Comparison of ENCODE assay signal across 12 cellular contexts in the genomic region with DNA sequence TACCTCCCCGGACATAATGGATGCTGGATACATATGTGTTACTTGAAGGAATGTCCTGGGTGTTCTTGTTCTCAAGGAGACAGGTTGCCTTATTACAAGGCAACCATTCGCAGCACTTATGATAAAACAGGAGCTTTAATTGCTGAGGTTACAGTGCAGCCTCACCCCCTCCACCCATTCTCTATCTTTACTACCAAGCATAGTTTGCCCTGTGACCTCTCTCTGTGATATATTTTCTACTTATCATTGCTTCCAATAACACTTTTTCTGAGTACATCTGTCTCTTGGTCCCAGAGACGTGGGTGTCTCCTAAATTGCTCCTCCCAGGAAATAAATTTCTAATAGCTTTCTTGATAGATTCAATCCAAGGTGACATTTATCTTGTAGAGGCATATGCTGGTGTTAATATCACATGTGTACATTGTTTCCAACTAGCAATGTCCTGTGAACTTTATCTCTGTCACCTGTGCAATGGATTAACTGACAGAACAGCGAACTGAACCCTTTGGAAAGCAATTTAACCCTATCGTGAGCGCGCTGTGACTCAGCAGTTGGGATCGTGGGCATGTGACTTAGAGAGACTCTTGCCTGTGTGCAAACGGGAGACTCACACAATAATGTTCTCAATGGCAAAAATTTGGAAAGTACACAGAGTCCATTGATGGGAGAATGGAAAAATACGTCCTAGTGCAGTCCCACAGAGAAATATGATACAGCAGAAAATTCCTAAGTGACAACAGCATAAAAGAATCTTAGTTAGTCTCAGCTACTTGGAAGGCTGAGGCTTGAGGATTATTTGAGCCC. TPM values are rescaled to one million over a fixed set of nuclear protein-coding genes. Genes with fewer than 3 reads are reported as not detected.
DNase-seq lines count a peak whose midpoint lies in the region; ATAC-seq, FAIRE-seq and TF ChIP-seq lines count a peak whose summit lies in the region.
"Had no signal": no experiment of that assay in that cellular context is flagged by ENCODE, and none has a peak within 500 bp of the region (broad histone marks: within the 10 kb centered on the region; RNA-seq: fewer than 3 reads in every experiment).

No MANE protein-coding gene starts in this region.

- H4K12ac ChIP-seq in trophoblast cell (ENCODE audit: low read depth, low read length) = no peak overlapping the region

- CTCF ChIA-PET in PC-9 (lab: Charles Lee) = interaction anchor here (0.5 kb wide), 1 partner anchor 10 kb away, joined by 5 read pairs; no protein-coding TSS in a partner anchor
- CTCF ChIA-PET in activated CD8-positive, alpha-beta memory T cell treated with anti-CD3 and anti-CD28 coated beads, Interleukin-2, amount 10 ng/mL, durations not matched to agents 7 days and 5 days (lab: Charles Lee) = interaction anchor here (0.6 to 5.3 kb wide), 4 partner anchors 9 to 26 kb away, joined by 3 to 33 read pairs (median 4); no protein-coding TSS in a partner anchor

- H3K9me2 ChIP-seq in PC-9 (ENCODE audit: insufficient read depth) = no peaks in the 10 kb centered on the region

- H3K9ac ChIP-seq in trophoblast cell (ENCODE audit: low read length) = no peak overlapping the region

- WGBS in trophoblast cell (ENCODE audit: extremely low coverage, insufficient coverage, insufficient read length) = no CpG with 5 or more reads among the region's 10 CpGs

- no peaks in the 10 kb centered on the region for H3K9me3 Mint-ChIP-seq in activated CD8-positive, alpha-beta memory T cell treated with anti-CD3 and anti-CD28 coated beads, Interleukin-2, amount 10 ng/mL, durations not matched to agents 7 days and 5 days (ENCODE audit: low read depth)

- no peak for FAIRE-seq in GM12891 (lab: Jason Lieb, UNC)

- no peaks in the 10 kb centered on the region for H4K20me1 ChIP-seq in PC-9 (ENCODE audit: insufficient read depth)

- H3K27ac Mint-ChIP-seq in activated CD8-positive, alpha-beta memory T cell treated with anti-CD3 and anti-CD28 coated beads, Interleukin-2, amount 10 ng/mL, durations not matched to agents 7 days and 5 days = no peak overlapping the region

- H3F3A ChIP-seq in PC-9 (ENCODE audit: insufficient read depth, low read depth) = peaks cover 34% of the 10 kb centered on the region

- H4K91ac ChIP-seq in trophoblast cell (ENCODE audit: low read depth, low read length) = peak overlapping the region; percentile 43

- H3K27ac ChIP-seq in PC-9 (peak overlapping the region; percentile 99), trophoblast cell (ENCODE audit: low read depth, low read length) (no peak overlapping the region)

- H3K4me1 ChIP-seq in PC-9 (replicated peaks; ENCODE audit: insufficient read depth) (peaks cover 25% of the 10 kb centered on the region), trophoblast cell (ENCODE audit: control insufficient read depth in 1 of 2, insufficient read depth in 2 of 2, low read length in 2 of 2) (peaks cover 2 to 3% of the 10 kb centered on the region in 2 experiments)

- POLR2A ChIA-PET in PC-9 (lab: Charles Lee; ENCODE audit: unreplicated experiment) = interaction anchor here (0.6 kb wide), 1 partner anchor 143 kb away, joined by 4 read pairs; no protein-coding TSS in a partner anchor

- no peak overlapping the region for H2BK120ac ChIP-seq in trophoblast cell (ENCODE audit: insufficient read depth, low read length, poor library complexity)

- H3K18ac ChIP-seq in trophoblast cell (ENCODE audit: low read length) = no peak overlapping the region

- no peak overlapping the region for H2BK5ac ChIP-seq in trophoblast cell (ENCODE audit: low read depth, low read length, poor library complexity)

- no peak overlapping the region for H3K14ac ChIP-seq in trophoblast cell (ENCODE audit: low read length)

- no peak overlapping the region for H3K4ac ChIP-seq in trophoblast cell (ENCODE audit: low read depth, low read length)

- H3K79me2 ChIP-seq in PC-9 (ENCODE audit: low read depth) = no peaks in the 10 kb centered on the region
- H3K79me2 ChIP-seq in trophoblast cell (ENCODE audit: control insufficient read depth, insufficient read depth, low read length, poor library complexity) = no peaks in the 10 kb centered on the region

- no peak overlapping the region for H2BK12ac ChIP-seq in trophoblast cell (ENCODE audit: low read length)

- no peaks in the 10 kb centered on the region for H3K79me1 ChIP-seq in trophoblast cell (ENCODE audit: low read length)

- H3K4me1 Mint-ChIP-seq in activated CD8-positive, alpha-beta memory T cell treated with anti-CD3 and anti-CD28 coated beads, Interleukin-2, amount 10 ng/mL, durations not matched to agents 7 days and 5 days = peaks cover 4% of the 10 kb centered on the region

- H3K36me3 ChIP-seq in PC-9 (ENCODE audit: low read depth) (no peaks in the 10 kb centered on the region), trophoblast cell (ENCODE audit: control insufficient read depth in 1 of 2, insufficient read depth in 2 of 2, low read length in 2 of 2) (no peaks in the 10 kb centered on the region)

- peak overlapping the region; percentile 71 for H2AFZ ChIP-seq in PC-9
- no peak overlapping the region for H2AFZ ChIP-seq in trophoblast cell (ENCODE audit: insufficient read depth, low read length, poor library complexity)

- H3K27me3 ChIP-seq in PC-9 (ENCODE audit: insufficient read depth, low read depth) (no peaks in the 10 kb centered on the region), trophoblast cell (ENCODE audit: insufficient read depth, low read length) (no peaks in the 10 kb centered on the region)

- peak; percentile 85 for DNase-seq in EH (ENCODE audit: low read depth)
- peak; percentile 46 to 89 for DNase-seq in PC-9
- peak; percentile 87 to 93 for DNase-seq in erythroblast (lab: John Stamatoyannopoulos, UW)
- peak; percentile 62 to 89 for DNase-seq in trophoblast cell
- no peak for DNase-seq in occipital lobe (lab: John Stamatoyannopoulos, UW)
- DNase-seq in GM12891 (ENCODE audit: insufficient read length, low spot score) = no peak
- no peak for DNase-seq in activated CD8-positive, alpha-beta memory T cell treated with anti-CD3 and anti-CD28 coated beads, Interleukin-2, amount 10 ng/mL, durations not matched to agents 7 days and 5 days
- no peak for DNase-seq in anterior cingulate cortex (lab: John Stamatoyannopoulos, UW)
- DNase-seq: activated CD4-positive, alpha-beta T cell treated with anti-CD3 and anti-CD28 coated beads, Interleukin-2, amount 50 U/mL, for 48 hours; NCI-H526 treated with DMSO at 0.1 percent for 48 hours; stimulated activated CD4-positive, alpha-beta T cell treated with anti-CD3 and anti-CD28 coated beads, Interleukin-4, amount 100 ng/mL, for 4 hours had no signal

- H3K4me3 ChIP-seq in PC-9 (peak overlapping the region; percentile 36; the same call in 1 of the 2 replicates), trophoblast cell (ENCODE audit: low read depth, low read length) (no peak overlapping the region)
- H3K4me3 ChIP-seq: coronary artery had no signal

- H4K8ac ChIP-seq in trophoblast cell (ENCODE audit: low read depth, low read length) = peak overlapping the region; percentile 42

- no peak overlapping the region for H3K23ac ChIP-seq in trophoblast cell (ENCODE audit: low read length)

- H3K4me2 ChIP-seq in PC-9 (peak overlapping the region; percentile 75), trophoblast cell (ENCODE audit: low read length) (no peak overlapping the region)

- no peak overlapping the region for H2AK5ac ChIP-seq in trophoblast cell (ENCODE audit: low read length)

- peak; percentile 47 for TF ChIP-seq POLR2A in erythroblast (IDR thresholded peaks at IDR 0.05; ENCODE audit: low read length)
- no peak for TF ChIP-seq POLR2A in GM12891 (IDR thresholded peaks at IDR 0.05; ENCODE audit: low read depth, low read length)

- BruUV-seq in PC-9 (replicated peaks; lab: Mats Ljungman, UMichigan) = TSS peak; percentile 95

- intact Hi-C loops in PC-9 (cut with micrococcal nuclease; ENCODE audit: unreplicated experiment) = no loop called here

- no peak for ATAC-seq in activated CD8-positive, alpha-beta memory T cell treated with anti-CD3 and anti-CD28 coated beads, Interleukin-2, amount 10 ng/mL, durations not matched to agents 7 days and 5 days

- peaks cover 8% of the 10 kb centered on the region for H3K27me3 Mint-ChIP-seq in activated CD8-positive, alpha-beta memory T cell treated with anti-CD3 and anti-CD28 coated beads, Interleukin-2, amount 10 ng/mL, durations not matched to agents 7 days and 5 days

- H3K36me3 Mint-ChIP-seq in activated CD8-positive, alpha-beta memory T cell treated with anti-CD3 and anti-CD28 coated beads, Interleukin-2, amount 10 ng/mL, durations not matched to agents 7 days and 5 days = no peaks in the 10 kb centered on the region

- H3K9me3 ChIP-seq in PC-9 (ENCODE audit: insufficient read depth, low read depth) (no peaks in the 10 kb centered on the region), trophoblast cell (ENCODE audit: insufficient read depth, low read depth, low read length) (no peaks in the 10 kb centered on the region)

- H3K4me3 Mint-ChIP-seq in activated CD8-positive, alpha-beta memory T cell treated with anti-CD3 and anti-CD28 coated beads, Interleukin-2, amount 10 ng/mL, durations not matched to agents 7 days and 5 days = no peak overlapping the region

- TF ChIP-seq CTCF in PC-9 (conservative IDR thresholded peaks at IDR 0.05) = no peak

TF ChIP-seq in GM12891, 5 proteins besides CTCF, POLR2A, EP300 and RAD21 (continues in another document):
- no peak for TF ChIP-seq TAF1 (IDR thresholded peaks at IDR 0.05; ENCODE audit: low read depth, low read length)
- TF ChIP-seq POU2F2 (IDR thresholded peaks at IDR 0.05; ENCODE audit: low read depth, low read length) = no peak

RNA-seq across cellular contexts. Expression of gene MAP2K2, which starts 6.9 kb away (rescaled TPM):
- total RNA-seq in PC-9 (2021) (160 and 211 TPM in 2 replicates), occipital lobe (61.3 TPM)
- 150 and 155 TPM in 2 replicates for polyA plus RNA-seq in trophoblast cell (2013)
- 130 TPM for polyA plus RNA-seq in GM12891 (2012; ENCODE audit: low read depth, missing spikeins)
- 100 to 1,000 TPM; 201 to 238 TPM for total RNA-seq in activated CD8-positive, alpha-beta memory T cell treated with anti-CD3 and anti-CD28 coated beads, Interleukin-2, amount 10 ng/mL, durations not matched to agents 7 days and 5 days

RNA-seq across cellular contexts. Expression of gene CREB3L3, which starts 22.6 kb away (rescaled TPM):
- total RNA-seq in PC-9 (2021) (not detected in 2 replicates), occipital lobe (not detected)
- polyA plus RNA-seq in trophoblast cell (2013) = 0.28 and 0.33 TPM in 2 replicates
- 0.06 TPM for polyA plus RNA-seq in GM12891 (2012; ENCODE audit: low read depth, missing spikeins)
- total RNA-seq in activated CD8-positive, alpha-beta memory T cell treated with anti-CD3 and anti-CD28 coated beads, Interleukin-2, amount 10 ng/mL, durations not matched to agents 7 days and 5 days = under 1 TPM in 1 of 2 experiments, not detected in 1; 0.75 TPM

RNA-seq across cellular contexts. Expression of gene SIRT6, which starts 51.5 kb away (rescaled TPM):
- total RNA-seq in PC-9 (2021) (22.2 and 23.2 TPM in 2 replicates), occipital lobe (8.7 TPM)
- polyA plus RNA-seq in trophoblast cell (2013) = 16.3 and 18.5 TPM in 2 replicates
- 23.2 TPM for polyA plus RNA-seq in GM12891 (2012; ENCODE audit: low read depth, missing spikeins)
- total RNA-seq in activated CD8-positive, alpha-beta memory T cell treated with anti-CD3 and anti-CD28 coated beads, Interleukin-2, amount 10 ng/mL, durations not matched to agents 7 days and 5 days = 10 to 100 TPM; 37.5 to 37.8 TPM

RNA-seq across cellular contexts. Expression of gene ANKRD24, which starts 51.7 kb away (rescaled TPM):
- total RNA-seq in PC-9 (2021) = 0.79 and 1.0 TPM in 2 replicates
- 0.18 and 0.27 TPM in 2 replicates for polyA plus RNA-seq in trophoblast cell (2013)
- 16.4 TPM for total RNA-seq in occipital lobe
- 1.2 TPM for polyA plus RNA-seq in GM12891 (2012; ENCODE audit: low read depth, missing spikeins)
- 1 to 10 TPM in 1 of 2 experiments, under 1 TPM in 1; 0.82 to 1.4 TPM for total RNA-seq in activated CD8-positive, alpha-beta memory T cell treated with anti-CD3 and anti-CD28 coated beads, Interleukin-2, amount 10 ng/mL, durations not matched to agents 7 days and 5 days

Comparison
In these comparisons a context has a peak if more than half of its experiments do, and no peak if none do; other contexts are left out.
1. DNase-seq: peak in EH (single experiment), PC-9 (2 of 2), erythroblast (2 of 2) and trophoblast cell (2 of 2); none in occipital lobe (single experiment), GM12891 (single experiment), activated CD8-positive, alpha-beta memory T cell treated with anti-CD3 and anti-CD28 coated beads, Interleukin-2, amount 10 ng/mL, durations not matched to agents 7 days and 5 days (single experiment) and anterior cingulate cortex (0 of 58).